9 cellular contexts compared by ENCODE assay signal in genomic region chr19:53977991-53978731, GRCh38. TPM values are rescaled to one million over a fixed set of nuclear protein-coding genes. Genes with fewer than 3 reads are reported as not detected.
DNase-seq lines count a peak whose midpoint lies in the region; ATAC-seq and TF ChIP-seq lines count a peak whose summit lies in the region.
"Had no signal": no experiment of that assay in that cellular context is flagged by ENCODE, and none has a peak within 500 bp of the region (broad histone marks: within the 10 kb centered on the region; RNA-seq: fewer than 3 reads in every experiment).

No MANE protein-coding gene starts in this region.

- TSS peak; percentile 28 for BruUV-seq in HCT116 (replicated peaks; lab: Mats Ljungman, UMichigan)

- H3K27me3 ChIP-seq in HCT116 (ENCODE audit: insufficient read depth, low read length) (no peaks in the 10 kb centered on the region), esophagus squamous epithelium (peaks cover 3 to 88% (median 12%) of the 10 kb centered on the region in 4 donors), thoracic aorta (replicated peaks; ENCODE audit: insufficient read depth) (peaks cover 16% of the 10 kb centered on the region)

- TF ChIP-seq RAD21 in HCT116 (IDR thresholded peaks at IDR 0.05; ENCODE audit: low read depth) = no peak

- H3K4me1 ChIP-seq in HCT116 (ENCODE audit: control insufficient read depth in 1 of 2, insufficient read depth in 2 of 2, low read length in 2 of 2) (peaks cover 13 to 45% of the 10 kb centered on the region in 2 experiments), esophagus squamous epithelium (peaks cover 4 to 46% (median 16%) of the 10 kb centered on the region in 3 donors), thoracic aorta (ENCODE audit: control insufficient read depth in 1 of 2, low read depth in 2 of 2) (peaks cover 0 to 18% of the 10 kb centered on the region in 2 donors)

- H3K27ac ChIP-seq in HCT116 (ENCODE audit: low read depth, low read length) (no peak overlapping the region), esophagus squamous epithelium (no peak overlapping the region), thoracic aorta (no peak overlapping the region)
- H3K27ac ChIP-seq: SK-N-MC had no signal

- no peak overlapping the region for H3K4me3 ChIP-seq in HCT116 (replicated peaks in 1 of 2; ENCODE audit: low read depth in 1 of 2, low read length in 2 of 2)
- H3K4me3 ChIP-seq in esophagus squamous epithelium = peak overlapping the region in 3 of 4 donors; percentile 18 to 50 (median 28)
- peak overlapping the region; percentile 68 for H3K4me3 ChIP-seq in thoracic aorta

- TF ChIP-seq CTCF in HCT116 (IDR thresholded peaks at IDR 0.05 in 2 of 3, conservative IDR thresholded peaks at IDR 0.05 in 1 of 3; ENCODE audit: borderline replicate concordance in 1 of 3, insufficient read depth in 1 of 3, low read depth in 2 of 3, low read length in 2 of 3) = no peak
- no peak for TF ChIP-seq CTCF in esophagus squamous epithelium (IDR thresholded peaks at IDR 0.05)
- TF ChIP-seq CTCF in thoracic aorta (IDR thresholded peaks at IDR 0.05) = no peak

- no peaks in the 10 kb centered on the region for H3K36me3 ChIP-seq in HCT116 (ENCODE audit: control insufficient read depth in 1 of 2, insufficient read depth in 2 of 2, low read length in 2 of 2)
- H3K36me3 ChIP-seq in esophagus squamous epithelium = no peaks in the 10 kb centered on the region
- H3K36me3 ChIP-seq in thoracic aorta = no peaks in the 10 kb centered on the region

- no peak for TF ChIP-seq POLR2A in HCT116 (IDR thresholded peaks at IDR 0.05; ENCODE audit: borderline replicate concordance, extremely low read depth, insufficient read depth, insufficient read length)
- TF ChIP-seq POLR2A in esophagus squamous epithelium (IDR thresholded peaks at IDR 0.05) = no peak

- H3K27me3 Mint-ChIP-seq in activated CD4-positive, alpha-beta T cell treated with anti-CD3 and anti-CD28 coated beads, Interleukin-2, amount 10 ng/mL, durations not matched to agents 24 days and 14 days = peaks cover 43% of the 10 kb centered on the region

- H3K9me2 ChIP-seq in HCT116 (ENCODE audit: insufficient read depth) = no peaks in the 10 kb centered on the region

- no peak overlapping the region for H2AFZ ChIP-seq in HCT116 (ENCODE audit: low read depth, low read length, poor library complexity, severe bottlenecking)

- H3K4me3 Mint-ChIP-seq in activated CD4-positive, alpha-beta T cell treated with anti-CD3 and anti-CD28 coated beads, Interleukin-2, amount 10 ng/mL, durations not matched to agents 24 days and 14 days = peak overlapping the region; percentile 49

- H4K20me1 ChIP-seq in HCT116 (ENCODE audit: insufficient read depth) = no peaks in the 10 kb centered on the region

- peaks cover 9% of the 10 kb centered on the region for H3K36me3 Mint-ChIP-seq in activated CD4-positive, alpha-beta T cell treated with anti-CD3 and anti-CD28 coated beads, Interleukin-2, amount 10 ng/mL, durations not matched to agents 24 days and 14 days (ENCODE audit: low read depth)

- 9 to 10% methylated on average over 19 to 27 of the region's 54 CpGs for WGBS in esophagus squamous epithelium, 2 donors

- ATAC-seq in HCT116 (no peak), thoracic aorta (ENCODE audit: insufficient number of reproducible peaks, low FRiP score, low read depth) (peak; percentile 72), HG02623 (IDR thresholded peaks at IDR 0.05; ENCODE audit: unreplicated experiment) (no peak)

- no peak overlapping the region for H3K9ac ChIP-seq in HCT116 (ENCODE audit: low read length)

- CTCF ChIA-PET in HCT116 (lab: Charles Lee) = no interaction called here

- H3K9me3 ChIP-seq in HCT116 (ENCODE audit: control insufficient read depth in 1 of 2, insufficient read depth in 1 of 2, low read depth in 1 of 2, low read length in 2 of 2) (no peaks in the 10 kb centered on the region), esophagus squamous epithelium (peaks cover 0 to 1% (median 0%) of the 10 kb centered on the region in 3 donors), thoracic aorta (no peaks in the 10 kb centered on the region)

- no peak overlapping the region for H3K27ac Mint-ChIP-seq in activated CD4-positive, alpha-beta T cell treated with anti-CD3 and anti-CD28 coated beads, Interleukin-2, amount 10 ng/mL, durations not matched to agents 24 days and 14 days

- DNase-seq in HCT116 (ENCODE audit: low read depth, low spot score) (peak; percentile 40), esophagus squamous epithelium (lab: John Stamatoyannopoulos, UW) (no peak), mucosa of gallbladder (ENCODE audit: low spot score) (peak; percentile 38), thoracic aorta (ENCODE audit: low spot score) (peak; percentile 3), NCI-H2196 treated with DMSO at 0.1 percent for 48 hours (lab: John Stamatoyannopoulos, UW; ENCODE audit: unreplicated experiment) (no peak), NCI-H1092 (lab: John Stamatoyannopoulos, UW) (no peak)
- peak; percentile 56 for DNase-seq in activated CD4-positive, alpha-beta T cell treated with anti-CD3 and anti-CD28 coated beads, Interleukin-2, amount 10 ng/mL, durations not matched to agents 24 days and 14 days

- H3K9me3 Mint-ChIP-seq in activated CD4-positive, alpha-beta T cell treated with anti-CD3 and anti-CD28 coated beads, Interleukin-2, amount 10 ng/mL, durations not matched to agents 24 days and 14 days = peaks cover 20% of the 10 kb centered on the region

- peaks cover 15% of the 10 kb centered on the region for H3K4me1 Mint-ChIP-seq in activated CD4-positive, alpha-beta T cell treated with anti-CD3 and anti-CD28 coated beads, Interleukin-2, amount 10 ng/mL, durations not matched to agents 24 days and 14 days

- RAD21 ChIA-PET in HCT116 (lab: Charles Lee; ENCODE audit: low non-redundant PET in 1 of 2, low total read pairs in 2 of 2, uncharacterized antibody in 2 of 2, unreplicated experiment in 2 of 2) = no interaction called here

- no peaks in the 10 kb centered on the region for H3K79me2 ChIP-seq in HCT116 (ENCODE audit: insufficient read depth, low read length)

- intact Hi-C loops in HCT116 (cut with micrococcal nuclease) (no loop called here), esophagus squamous epithelium (cut with DNase I) (no loop called here)
- intact Hi-C loops in activated CD4-positive, alpha-beta T cell treated with anti-CD3 and anti-CD28 coated beads, Interleukin-2, amount 10 ng/mL, durations not matched to agents 24 days and 14 days (cut with micrococcal nuclease) = loop anchor here (5.0 kb wide), 1 partner anchor 71 kb away; the partner anchor contains the start of gene CACNG7

- POLR2A ChIA-PET in HCT116 (lab: Charles Lee) = interaction anchor here (0.6 kb wide), 1 partner anchor 110 kb away, joined by 4 read pairs; the partner anchor contains the start of gene MYADM

- peak overlapping the region; percentile 28; the same call in 1 of the 2 replicates for H3K4me2 ChIP-seq in HCT116 (ENCODE audit: low read length)

TF ChIP-seq in HCT116, 20 proteins besides CTCF, POLR2A, EP300 and RAD21:
- no peak for TF ChIP-seq FOSL1 (IDR thresholded peaks at IDR 0.05; ENCODE audit: low read depth)
- peak; percentile 62 for TF ChIP-seq SP1 (IDR thresholded peaks at IDR 0.05; ENCODE audit: low read depth)

RNA-seq across cellular contexts. Expression of gene CACNG6, which starts 13.3 kb away (rescaled TPM):
- 0.15 TPM for total RNA-seq in HCT116 (2021; ENCODE audit: unreplicated experiment)
- polyA plus RNA-seq in HCT116 (2012) = not detected in 2 replicates
- total RNA-seq in activated CD4-positive, alpha-beta T cell treated with anti-CD3 and anti-CD28 coated beads, Interleukin-2, amount 10 ng/mL, durations not matched to agents 24 days and 14 days = not detected in 2 replicates
- 1 to 10 TPM in 1 of 4 donors, not detected in 3; 1.4 TPM for total RNA-seq in esophagus squamous epithelium
- not detected for total RNA-seq in mucosa of gallbladder
- not detected for total RNA-seq in thoracic aorta

RNA-seq across cellular contexts. Expression of gene CACNG8, which starts 15.4 kb away (rescaled TPM):
- total RNA-seq in HCT116 (2021; ENCODE audit: unreplicated experiment) = 0.93 TPM
- polyA plus RNA-seq in HCT116 (2012) = 0.11 and 0.25 TPM in 2 replicates
- not detected in 2 replicates for total RNA-seq in activated CD4-positive, alpha-beta T cell treated with anti-CD3 and anti-CD28 coated beads, Interleukin-2, amount 10 ng/mL, durations not matched to agents 24 days and 14 days
- total RNA-seq in esophagus squamous epithelium = not detected
- 0.12 TPM for total RNA-seq in mucosa of gallbladder
- total RNA-seq in thoracic aorta = not detected

Comparison
In these comparisons a context has a peak if more than half of its experiments do, and no peak if none do; other contexts are left out.
1. DNase-seq: peak in HCT116 (single experiment), activated CD4-positive, alpha-beta T cell treated with anti-CD3 and anti-CD28 coated beads, Interleukin-2, amount 10 ng/mL, durations not matched to agents 24 days and 14 days (single experiment), mucosa of gallbladder (single experiment) and thoracic aorta (single experiment); none in esophagus squamous epithelium (single experiment), NCI-H2196 treated with DMSO at 0.1 percent for 48 hours (single experiment) and NCI-H1092 (single experiment).
2. H3K4me3 ChIP-seq: peak in esophagus squamous epithelium (3 of 4) and thoracic aorta (single experiment); none in HCT116 (0 of 2).